ENCODE assay signal across 9 cellular contexts in the genomic region with DNA sequence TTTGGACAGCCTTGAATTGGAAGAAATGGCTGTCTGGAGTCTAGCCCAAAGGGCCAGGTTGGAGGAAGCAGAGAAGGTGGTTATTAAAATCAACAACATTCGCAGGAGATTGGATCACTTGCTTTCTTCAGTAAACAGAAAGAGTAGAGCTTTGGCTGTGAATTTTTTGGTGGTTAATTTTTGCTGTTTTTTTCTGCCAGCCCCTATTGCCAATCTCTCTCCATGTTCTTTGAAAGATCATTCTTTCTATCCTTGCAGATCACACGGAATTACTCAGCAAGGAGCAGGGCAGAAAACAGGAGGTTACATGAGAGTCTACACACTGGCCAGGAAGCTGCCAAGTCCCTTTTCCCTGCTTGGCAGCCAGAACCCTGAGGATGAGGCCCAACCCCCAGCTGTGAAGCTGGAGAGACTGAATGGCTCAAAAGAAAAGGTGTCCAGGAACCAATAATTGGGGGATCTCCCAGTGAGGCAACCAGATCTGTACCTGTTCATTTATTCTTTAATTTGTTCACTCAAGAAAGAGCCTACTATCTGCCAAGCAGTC. TPM values are rescaled to one million over a fixed set of nuclear protein-coding genes. Genes with fewer than 3 reads are reported as not detected.
DNase-seq lines count a peak whose midpoint lies in the region; ATAC-seq and TF ChIP-seq lines count a peak whose summit lies in the region.
"Had no signal": no experiment of that assay in that cellular context is flagged by ENCODE, and none has a peak within 500 bp of the region (broad histone marks: within the 10 kb centered on the region; RNA-seq: fewer than 3 reads in every experiment).

No MANE protein-coding gene starts in this region.

- H3K4me1 ChIP-seq in mesenchymal stem cell (ENCODE audit: control insufficient read depth, insufficient read depth, low read depth, low read length): peaks cover 21% of the 10 kb centered on the region
- peaks cover 52% of the 10 kb centered on the region for H3K4me1 ChIP-seq in upper lobe of right lung

- H2BK15ac ChIP-seq in mesenchymal stem cell (ENCODE audit: low read depth, poor library complexity, severe bottlenecking): no peak overlapping the region

- intact Hi-C loops in upper lobe of right lung (cut with DNase I): no loop called here

- H3K27me3 ChIP-seq in mesenchymal stem cell (ENCODE audit: control insufficient read depth in 1 of 2, insufficient read depth in 1 of 2, low read length in 2 of 2) (no peaks in the 10 kb centered on the region), upper lobe of right lung (no peaks in the 10 kb centered on the region), brain microvascular endothelial cell (replicated peaks) (no peaks in the 10 kb centered on the region)

- H3K27ac Mint-ChIP-seq in activated T-cell treated with anti-CD3 and anti-CD28 coated beads, Interleukin-2, amount 50 U/mL, for 72 hours: peak overlapping the region; percentile 94

- peak overlapping the region; percentile 73 for H3K9ac ChIP-seq in mesenchymal stem cell (ENCODE audit: low read length)

- H3K18ac ChIP-seq in mesenchymal stem cell (ENCODE audit: low read depth in 1 of 2, low read length in 2 of 2): no peak overlapping the region

- peak overlapping the region in 1 of 2 experiments; percentile 73 for H2BK12ac ChIP-seq in mesenchymal stem cell (ENCODE audit: low read length in 2 of 2)

- no peak for DNase-seq in activated T-cell treated with anti-CD3 and anti-CD28 coated beads, Interleukin-2, amount 50 U/mL, for 72 hours
- no peak for DNase-seq in activated T-cell treated with anti-CD3 and anti-CD28 coated beads, Interleukin-2, amount 50 U/mL, for 4 hours
- DNase-seq in cardiac fibroblast (ENCODE audit: low read depth in 2 of 2) (peak; percentile 63 to 84), mesenchymal stem cell (peak; percentile 49), upper lobe of right lung (no peak), brain microvascular endothelial cell (no peak), DMS153 (lab: John Stamatoyannopoulos, UW) (no peak), NCI-H524 treated with DMSO at 0.1 percent for 48 hours (lab: John Stamatoyannopoulos, UW) (no peak)
- DNase-seq: cortex of kidney had no signal

- TF ChIP-seq CTCF in cardiac fibroblast (IDR thresholded peaks at IDR 0.05; ENCODE audit: low read depth, low read length): no peak
- no peak for TF ChIP-seq CTCF in upper lobe of right lung (IDR thresholded peaks at IDR 0.05)
- no peak for TF ChIP-seq CTCF in brain microvascular endothelial cell (IDR thresholded peaks at IDR 0.05; ENCODE audit: low read depth, low read length, missing control alignments)

- H3K36me3 ChIP-seq in mesenchymal stem cell (ENCODE audit: control insufficient read depth in 1 of 2, insufficient read depth in 2 of 2, low read depth in 1 of 2, low read length in 2 of 2): peaks cover 3 to 33% of the 10 kb centered on the region in 2 experiments
- peaks cover 14% of the 10 kb centered on the region for H3K36me3 ChIP-seq in upper lobe of right lung
- H3K36me3 ChIP-seq in brain microvascular endothelial cell (replicated peaks): peaks cover 9% of the 10 kb centered on the region

- H3K27me3 Mint-ChIP-seq in activated T-cell treated with anti-CD3 and anti-CD28 coated beads, Interleukin-2, amount 50 U/mL, for 72 hours (ENCODE audit: low read depth): no peaks in the 10 kb centered on the region
- no peaks in the 10 kb centered on the region for H3K27me3 Mint-ChIP-seq in activated T-cell treated with anti-CD3 and anti-CD28 coated beads, Interleukin-2, amount 50 U/mL, for 4 hours (ENCODE audit: low read depth)

- H3K9me3 ChIP-seq in mesenchymal stem cell (ENCODE audit: control insufficient read depth, low read length) (peaks cover 6% of the 10 kb centered on the region), upper lobe of right lung (no peaks in the 10 kb centered on the region)

- peak overlapping the region; percentile 15 for H2BK5ac ChIP-seq in mesenchymal stem cell (ENCODE audit: low read depth, low read length, poor library complexity, severe bottlenecking)

- no peak for ATAC-seq in activated T-cell treated with anti-CD3 and anti-CD28 coated beads, Interleukin-2, amount 50 U/mL, for 72 hours (replicated peaks in 1 of 2)
- ATAC-seq in activated T-cell treated with anti-CD3 and anti-CD28 coated beads, Interleukin-2, amount 50 U/mL, for 4 hours: no peak
- ATAC-seq in upper lobe of right lung: no peak

- no peak overlapping the region for H2AFZ ChIP-seq in mesenchymal stem cell (ENCODE audit: low read depth, low read length)

- H4K91ac ChIP-seq in mesenchymal stem cell (ENCODE audit: low read length): no peak overlapping the region

- H2AK5ac ChIP-seq in mesenchymal stem cell (ENCODE audit: low read length, severe bottlenecking): peak overlapping the region; percentile 93

- peak overlapping the region; percentile 77 to 81 for H3K4me3 Mint-ChIP-seq in activated T-cell treated with anti-CD3 and anti-CD28 coated beads, Interleukin-2, amount 50 U/mL, for 72 hours
- no peak overlapping the region for H3K4me3 Mint-ChIP-seq in activated T-cell treated with anti-CD3 and anti-CD28 coated beads, Interleukin-2, amount 50 U/mL, for 4 hours

- H2BK120ac ChIP-seq in mesenchymal stem cell (ENCODE audit: low read depth, low read length): peak overlapping the region; percentile 50

- in situ Hi-C loops in brain microvascular endothelial cell (cut with HindIII; ENCODE audit: low pct_ligation_motif_present, low sequenced_read_pairs): no loop called here

- H3K4ac ChIP-seq in mesenchymal stem cell (ENCODE audit: low read depth in 1 of 2, low read length in 2 of 2): peak overlapping the region in 1 of 2 experiments; percentile 3

- 57% methylated on average over 2 of the region's 2 CpGs for WGBS in mesenchymal stem cell

- peaks cover 55% of the 10 kb centered on the region for H3K4me1 Mint-ChIP-seq in activated T-cell treated with anti-CD3 and anti-CD28 coated beads, Interleukin-2, amount 50 U/mL, for 72 hours (ENCODE audit: low read depth)
- peaks cover 63% of the 10 kb centered on the region for H3K4me1 Mint-ChIP-seq in activated T-cell treated with anti-CD3 and anti-CD28 coated beads, Interleukin-2, amount 50 U/mL, for 4 hours (ENCODE audit: low read depth)

- H4K8ac ChIP-seq in mesenchymal stem cell (ENCODE audit: low read length): peak overlapping the region; percentile 39

- H3K36me3 Mint-ChIP-seq in activated T-cell treated with anti-CD3 and anti-CD28 coated beads, Interleukin-2, amount 50 U/mL, for 72 hours (ENCODE audit: insufficient read depth in 2 of 2): peaks cover 2 to 4% of the 10 kb centered on the region in 2 donors
- peaks cover 20% of the 10 kb centered on the region for H3K36me3 Mint-ChIP-seq in activated T-cell treated with anti-CD3 and anti-CD28 coated beads, Interleukin-2, amount 50 U/mL, for 4 hours (ENCODE audit: insufficient read depth)

- H3K4me3 ChIP-seq in cardiac fibroblast (replicated peaks in 1 of 2; ENCODE audit: low read depth in 2 of 2, low read length in 2 of 2): no peak overlapping the region
- H3K4me3 ChIP-seq in mesenchymal stem cell (ENCODE audit: insufficient read depth in 1 of 2, low read depth in 1 of 2, low read length in 2 of 2): peak overlapping the region in 1 of 2 experiments; percentile 58
- H3K4me3 ChIP-seq in upper lobe of right lung: no peak overlapping the region
- H3K4me3 ChIP-seq in brain microvascular endothelial cell (ENCODE audit: low read depth, low read length): no peak overlapping the region

- H3K4me2 ChIP-seq in mesenchymal stem cell (ENCODE audit: low read length, poor library complexity, severe bottlenecking): no peak overlapping the region

- H3K27ac ChIP-seq in mesenchymal stem cell (ENCODE audit: low read length, poor library complexity, severe bottlenecking) (peak overlapping the region; percentile 100), upper lobe of right lung (peak overlapping the region; percentile 40), brain microvascular endothelial cell (no peak overlapping the region)

- H3K79me1 ChIP-seq in mesenchymal stem cell (replicated peaks; ENCODE audit: low read length, poor library complexity, severe bottlenecking): peaks cover 14% of the 10 kb centered on the region

- no peaks in the 10 kb centered on the region for H3K9me3 Mint-ChIP-seq in activated T-cell treated with anti-CD3 and anti-CD28 coated beads, Interleukin-2, amount 50 U/mL, for 72 hours
- H3K9me3 Mint-ChIP-seq in activated T-cell treated with anti-CD3 and anti-CD28 coated beads, Interleukin-2, amount 50 U/mL, for 4 hours: no peaks in the 10 kb centered on the region

- no peak overlapping the region for H3K14ac ChIP-seq in mesenchymal stem cell (ENCODE audit: low read length in 2 of 2)

- H3K23ac ChIP-seq in mesenchymal stem cell (ENCODE audit: low read length in 2 of 2): no peak overlapping the region

RNA-seq across cellular contexts. Expression of a gene that starts 13.0 kb away (rescaled TPM):
- 10 to 100 TPM; 19.1 to 23.4 TPM for total RNA-seq in activated T-cell treated with anti-CD3 and anti-CD28 coated beads, Interleukin-2, amount 50 U/mL, for 72 hours
- 10 to 100 TPM; 10.1 to 16.3 (median 12.8) TPM for total RNA-seq in activated T-cell treated with anti-CD3 and anti-CD28 coated beads, Interleukin-2, amount 50 U/mL, for 4 hours
- polyA plus RNA-seq in mesenchymal stem cell (2013, experiment 1 of 2): 137 TPM
- polyA plus RNA-seq in mesenchymal stem cell (2013, experiment 2 of 2): 143 TPM
- 88.4 TPM for total RNA-seq in upper lobe of right lung

Comparison
In these comparisons a context has a peak if more than half of its experiments do, and no peak if none do; other contexts are left out.
1. DNase-seq: peak in cardiac fibroblast (2 of 2) and mesenchymal stem cell (single experiment); none in activated T-cell treated with anti-CD3 and anti-CD28 coated beads, Interleukin-2, amount 50 U/mL, for 72 hours (0 of 2), activated T-cell treated with anti-CD3 and anti-CD28 coated beads, Interleukin-2, amount 50 U/mL, for 4 hours (single experiment), upper lobe of right lung (single experiment), brain microvascular endothelial cell (single experiment), DMS153 (single experiment) and NCI-H524 treated with DMSO at 0.1 percent for 48 hours (single experiment).